8 cellular contexts compared by ENCODE assay signal in the genomic region with DNA sequence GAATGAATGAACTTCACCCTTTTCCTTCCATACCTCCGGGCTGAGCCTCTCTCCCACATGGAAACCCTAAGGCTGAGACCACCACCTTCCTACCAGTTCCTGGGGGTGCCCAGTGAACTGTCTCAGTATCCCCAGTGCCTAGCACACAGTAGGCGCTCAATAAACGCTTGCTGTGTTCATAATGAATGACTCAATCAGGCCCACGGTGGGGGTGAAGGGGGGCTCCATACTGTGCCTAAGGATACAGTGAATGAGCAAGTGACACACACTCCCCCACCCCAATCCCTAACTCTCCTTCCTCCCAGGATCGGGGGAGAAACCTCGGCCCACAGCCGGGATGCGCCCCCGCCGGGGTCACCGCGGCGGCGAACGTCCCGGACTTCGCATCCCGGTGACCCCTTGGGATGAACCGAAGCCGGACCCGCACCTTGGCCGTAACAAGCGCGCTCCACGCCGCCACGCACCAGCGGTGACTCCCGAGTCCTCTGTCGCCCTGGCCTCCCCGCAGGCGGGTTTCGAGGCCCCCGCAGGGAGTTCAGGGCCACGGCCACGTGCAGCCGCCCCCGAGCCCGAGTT. TPM values are rescaled to one million over a fixed set of nuclear protein-coding genes. Genes with fewer than 3 reads are reported as not detected.
DNase-seq lines count a peak whose midpoint lies in the region; ATAC-seq and TF ChIP-seq lines count a peak whose summit lies in the region.

No MANE protein-coding gene starts in this region.

- H3K27me3 ChIP-seq in GM23248 (replicated peaks; ENCODE audit: insufficient read depth) (no peaks in the 10 kb centered on the region), sigmoid colon (peaks cover 15 to 51% (median 37%) of the 10 kb centered on the region in 3 donors)

- intact Hi-C loops in sigmoid colon (cut with DNase I): no loop called here

- H3K9me3 ChIP-seq in GM23248 (ENCODE audit: low read depth): no peaks in the 10 kb centered on the region
- no peaks in the 10 kb centered on the region for H3K9me3 ChIP-seq in sigmoid colon

- H3K4me1 ChIP-seq in GM23248 (ENCODE audit: insufficient read depth): peaks cover 4% of the 10 kb centered on the region; the same call in 1 of the 2 replicates
- H3K4me1 ChIP-seq in sigmoid colon: peaks cover 0 to 15% (median 15%) of the 10 kb centered on the region in 4 donors

- no peak for TF ChIP-seq EP300 in sigmoid colon (IDR thresholded peaks at IDR 0.05)

- in situ Hi-C loops in GM23248 (cut with MboI): no loop called here

- no peaks in the 10 kb centered on the region for H3K4me1 Mint-ChIP-seq in glutamatergic neuron (ENCODE audit: low read depth, unreplicated experiment)

- H3K4me3 ChIP-seq in GM23248 (peak overlapping the region; percentile 77), WI38 (ENCODE audit: low read depth, low read length) (peak overlapping the region; percentile 62), sigmoid colon (peak overlapping the region; percentile 21 to 56 (median 46))

- H3K27ac Mint-ChIP-seq in glutamatergic neuron (ENCODE audit: unreplicated experiment): no peak overlapping the region

- peak overlapping the region; percentile 79 for H3K9ac ChIP-seq in GM23248

- H3K36me3 ChIP-seq in GM23248 (ENCODE audit: low read depth): no peaks in the 10 kb centered on the region
- H3K36me3 ChIP-seq in sigmoid colon: no peaks in the 10 kb centered on the region

- peaks cover 26% of the 10 kb centered on the region for H3K27me3 Mint-ChIP-seq in glutamatergic neuron (ENCODE audit: unreplicated experiment)

- H3F3A ChIP-seq in GM23248 (ENCODE audit: insufficient read depth): no peaks in the 10 kb centered on the region

- H3K4me2 ChIP-seq in GM23248 (ENCODE audit: unreplicated experiment): peak overlapping the region; percentile 67

- DNase-seq in GM23248 (no peak), glutamatergic neuron (no peak), sigmoid colon (no peak), LoVo (ENCODE audit: low spot score) (no peak), Ammon's horn (ENCODE audit: low spot score) (no peak)
- no peak for DNase-seq in activated effector memory CD4-positive, alpha-beta T cell treated with Interleukin-2 at 50 U/mL for 16 hours

- no peaks in the 10 kb centered on the region for H3K9me2 ChIP-seq in GM23248 (ENCODE audit: insufficient read depth)

- H3K27ac ChIP-seq in GM23248: no peak overlapping the region
- H3K27ac ChIP-seq in sigmoid colon: peak overlapping the region in 1 of 4 donors; percentile 8

- peaks cover 10% of the 10 kb centered on the region for H3K9me3 Mint-ChIP-seq in glutamatergic neuron (ENCODE audit: unreplicated experiment)

- no peak for ATAC-seq in HG03159 (IDR thresholded peaks at IDR 0.05; ENCODE audit: unreplicated experiment)

- H3K79me2 ChIP-seq in GM23248 (ENCODE audit: insufficient read depth): peaks cover 9% of the 10 kb centered on the region

- WGBS in GM23248 (ENCODE audit: low coverage in 1 of 2, low lambda C conversion rate in 2 of 2, missing lambda C conversion rate in 2 of 2), 2 experiments: 23 to 39% methylated on average over 10 to 38 of the region's 39 CpGs
- 8 to 9% methylated on average over 39 of the region's 39 CpGs for WGBS in sigmoid colon, 2 donors

- H2AFZ ChIP-seq in GM23248: peak overlapping the region; percentile 86

- no peaks in the 10 kb centered on the region for H3K36me3 Mint-ChIP-seq in glutamatergic neuron (ENCODE audit: unreplicated experiment)

- no peaks in the 10 kb centered on the region for H4K20me1 ChIP-seq in GM23248 (ENCODE audit: insufficient read depth)

- TF ChIP-seq POLR2A in sigmoid colon (IDR thresholded peaks at IDR 0.05): no peak

- peak overlapping the region; percentile 6 for H3K4me3 Mint-ChIP-seq in glutamatergic neuron (ENCODE audit: unreplicated experiment)

- no peak for TF ChIP-seq CTCF in WI38 (IDR thresholded peaks at IDR 0.05; ENCODE audit: low read depth, low read length)
- no peak for TF ChIP-seq CTCF in glutamatergic neuron (IDR thresholded peaks at IDR 0.05; ENCODE audit: partially characterized antibody, unreplicated experiment)
- TF ChIP-seq CTCF in sigmoid colon (IDR thresholded peaks at IDR 0.05): no peak

RNA-seq across cellular contexts. Expression of gene KCNG1, which starts 0.6 kb away (rescaled TPM):
- 19.1 and 29.0 TPM in 2 replicates for total RNA-seq in GM23248 (2014; rRNA removed; shearing (Covaris generic))
- polyA plus RNA-seq in GM23248 (2016; fragmentation: Nextera tagmentation; extraction: Ambion mirVana) (10.4 and 11.1 TPM in 2 replicates), sigmoid colon (1 to 10 TPM; 2.3 to 7.1 (median 2.4) TPM)
- total RNA-seq in glutamatergic neuron (ENCODE audit: unreplicated experiment) (3.6 TPM), sigmoid colon (1 to 10 TPM; 1.7 to 5.3 (median 3.3) TPM)
